8 cellular contexts compared by ENCODE assay signal in genomic region chr16:2196162-2196980, GRCh38. TPM values are rescaled to one million over a fixed set of nuclear protein-coding genes. Genes with fewer than 3 reads are reported as not detected.
DNase-seq lines count a peak whose midpoint lies in the region; ATAC-seq and TF ChIP-seq lines count a peak whose summit lies in the region.

Gene CASKIN1, minus strand, starts transcription at chr16:2196605. Its CDS starts 173 bp downstream, at chr16:2196432.

- WGBS in endodermal cell (ENCODE audit: insufficient coverage in 1 of 2, insufficient read length in 1 of 2), 2 experiments = 0% methylated on average over 13 to 107 of the region's 129 CpGs
- WGBS in prostate gland = under 1% methylated on average over 67 of the region's 129 CpGs

- no peaks in the 10 kb centered on the region for H3K4me1 Mint-ChIP-seq in endodermal cell

- peak; percentile 61 for DNase-seq in NCI-H146 (lab: John Stamatoyannopoulos, UW)
- DNase-seq in NCI-H146 treated with DMSO at 0.1 percent for 48 hours (lab: John Stamatoyannopoulos, UW; ENCODE audit: unreplicated experiment) = no peak
- DNase-seq in OCI-M1 (lab: John Stamatoyannopoulos, UW) = peak; percentile 34
- peak; percentile 71 for DNase-seq in endodermal cell
- no peak for DNase-seq in prostate gland (ENCODE audit: low spot score)

- TF ChIP-seq CTCF in endodermal cell (conservative IDR thresholded peaks at IDR 0.05) = no peak
- TF ChIP-seq CTCF in prostate gland (IDR thresholded peaks at IDR 0.05) = no peak

- peaks cover 50% of the 10 kb centered on the region for H3K27me3 Mint-ChIP-seq in endodermal cell (ENCODE audit: insufficient read depth)

- H3K36me3 ChIP-seq in endodermal cell (ENCODE audit: control insufficient read depth, insufficient read depth, low read length) (no peaks in the 10 kb centered on the region), prostate gland (no peaks in the 10 kb centered on the region)

- H3K9ac ChIP-seq in endodermal cell (ENCODE audit: extremely low read depth, low read length, poor library complexity, severe bottlenecking) = no peak within 1 kb of the TSS

- intact Hi-C loops in prostate gland (cut with DNase I) = no loop called here

- H3K27me3 ChIP-seq in endodermal cell (ENCODE audit: control insufficient read depth, insufficient read depth, low read length, poor library complexity, severe bottlenecking) = peaks cover 48% of the 10 kb centered on the region
- no peaks in the 10 kb centered on the region for H3K27me3 ChIP-seq in prostate gland (replicated peaks; ENCODE audit: insufficient read depth)

- H3K9me3 Mint-ChIP-seq in endodermal cell = no peaks in the 10 kb centered on the region

- H3K27ac ChIP-seq in endodermal cell (ENCODE audit: low read depth, low read length) (no peak within 1 kb of the TSS), prostate gland (no peak within 1 kb of the TSS)

- TF ChIP-seq POLR2A in prostate gland (IDR thresholded peaks at IDR 0.05) = no peak

- H3K4me3 Mint-ChIP-seq in endodermal cell = peak within 1 kb of the TSS; percentile 52

- no peaks in the 10 kb centered on the region for H3K36me3 Mint-ChIP-seq in endodermal cell (ENCODE audit: low read depth)

- H3K4me3 ChIP-seq in endodermal cell (ENCODE audit: low read length) (peak within 1 kb of the TSS; percentile 66), prostate gland (peak within 1 kb of the TSS; percentile 35 to 45)

- H3K27ac Mint-ChIP-seq in endodermal cell = no peak within 1 kb of the TSS

- ATAC-seq in HG02885 (IDR thresholded peaks at IDR 0.05; ENCODE audit: poor library complexity, unreplicated experiment) (no peak), HG03439 (IDR thresholded peaks at IDR 0.05; ENCODE audit: unreplicated experiment) (no peak), GM21529 (IDR thresholded peaks at IDR 0.05; ENCODE audit: unreplicated experiment) (no peak)

- H3K9me3 ChIP-seq in endodermal cell (ENCODE audit: control insufficient read depth, low read length) (no peaks in the 10 kb centered on the region), prostate gland (no peaks in the 10 kb centered on the region)

- H3K4me1 ChIP-seq in endodermal cell (ENCODE audit: control insufficient read depth, insufficient read depth, low read length) (peaks cover 7% of the 10 kb centered on the region), prostate gland (replicated peaks) (no peaks in the 10 kb centered on the region)

RNA-seq across cellular contexts. Expression of gene CASKIN1, which starts in this region (rescaled TPM):
- 1 to 10 TPM; 8.2 to 9.7 TPM for total RNA-seq in endodermal cell
- 11.9 TPM for polyA plus RNA-seq in endodermal cell (2013, experiment 1 of 2)
- polyA plus RNA-seq in endodermal cell (2013, experiment 2 of 2) = 9.7 TPM
- 1 to 10 TPM in 1 of 2 donors, under 1 TPM in 1; 0.77 to 5.3 TPM for total RNA-seq in prostate gland

Comparison
In these comparisons a context has a peak if more than half of its experiments do, and no peak if none do; other contexts are left out.
1. DNase-seq: peak in NCI-H146 (single experiment), OCI-M1 (single experiment) and endodermal cell (single experiment); none in NCI-H146 treated with DMSO at 0.1 percent for 48 hours (single experiment) and prostate gland (single experiment).